ENCODE assay signal across 21 cellular contexts in the genomic region with DNA sequence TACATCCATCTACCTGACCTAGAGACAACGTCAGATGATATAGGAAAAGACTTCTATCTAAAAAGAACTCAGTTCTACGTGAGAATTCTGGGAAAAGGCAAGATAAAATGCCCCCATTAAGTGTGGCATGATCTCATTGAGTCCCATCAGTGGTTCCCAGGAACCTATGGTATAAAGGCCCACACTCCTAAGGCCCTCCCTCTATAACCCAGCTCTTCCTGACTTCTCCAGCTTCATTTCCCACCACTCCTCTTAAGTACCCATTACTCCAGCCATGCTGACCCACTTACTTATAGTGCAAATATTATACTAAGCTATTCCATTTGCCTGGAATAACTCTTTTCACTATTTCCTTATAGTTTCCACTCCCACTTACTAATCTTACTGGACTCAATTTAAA.
DNase-seq lines count a peak whose midpoint lies in the region; ATAC-seq and TF ChIP-seq lines count a peak whose summit lies in the region.
"Had no signal": no experiment of that assay in that cellular context is flagged by ENCODE, and none has a peak within 500 bp of the region (broad histone marks: within the 10 kb centered on the region; RNA-seq: fewer than 3 reads in every experiment).

No MANE protein-coding gene starts in this region.

- H2BK5ac ChIP-seq in mesendoderm (ENCODE audit: low read length) = no peak overlapping the region

- no peak overlapping the region for H3K27ac ChIP-seq in mesendoderm (ENCODE audit: low read depth, low read length)
- H3K27ac ChIP-seq: BLaER1 treated with 17β-estradiol and CSF1 and Interleukin-3, amounts not matched to agents 10 nM and 100 nM; GM23248; HL-60 had no signal

- WGBS in mesendoderm (ENCODE audit: extremely low coverage, insufficient coverage, low lambda C conversion rate) = no CpG with 5 or more reads among the region's 2 CpGs

- H3K27me3 ChIP-seq in mesendoderm (ENCODE audit: insufficient read depth, low read length, poor library complexity) = no peaks in the 10 kb centered on the region
- H3K27me3 ChIP-seq: BLaER1 treated with 17β-estradiol and CSF1 and Interleukin-3, amounts not matched to agents 10 nM and 100 nM; MG63 had no signal

- H3K4me3 ChIP-seq in mesendoderm (ENCODE audit: low read length) = no peak overlapping the region
- H3K4me3 ChIP-seq: BLaER1 treated with 17β-estradiol and CSF1 and Interleukin-3, amounts not matched to agents 10 nM and 100 nM; GM23248; HAP-1; MG63 had no signal

- no peak overlapping the region for H3K23ac ChIP-seq in mesendoderm (ENCODE audit: low read length)

- H4K8ac ChIP-seq in mesendoderm (ENCODE audit: low read depth, low read length) = no peak overlapping the region

- H3K27me3 Mint-ChIP-seq in progenitor cell of endocrine pancreas = no peaks in the 10 kb centered on the region
- H3K27me3 Mint-ChIP-seq: IgD-negative memory B cell had no signal

- ATAC-seq in left lobe of liver = peak; percentile 31

- no peaks in the 10 kb centered on the region for H3K4me1 ChIP-seq in mesendoderm (ENCODE audit: control insufficient read depth, low read depth, low read length)
- H3K4me1 ChIP-seq: BLaER1 treated with 17β-estradiol and CSF1 and Interleukin-3, amounts not matched to agents 10 nM and 100 nM; HAP-1 had no signal

- no peak overlapping the region for H3K4ac ChIP-seq in mesendoderm (ENCODE audit: low read depth, low read length)

- peaks cover 30% of the 10 kb centered on the region for H3K4me1 Mint-ChIP-seq in progenitor cell of endocrine pancreas (ENCODE audit: low read depth)
- H3K4me1 Mint-ChIP-seq: CD8-positive, alpha-beta memory T cell; IgD-negative memory B cell had no signal

- H3K56ac ChIP-seq in mesendoderm (ENCODE audit: low read length) = no peak overlapping the region

- H2AK5ac ChIP-seq in mesendoderm (ENCODE audit: low read length) = no peak overlapping the region

- peak; percentile 58 for DNase-seq in DMS79 treated with DMSO at 0.1 percent for 48 hours (lab: John Stamatoyannopoulos, UW)
- peak; percentile 64 for DNase-seq in NCI-H2029 (lab: John Stamatoyannopoulos, UW)
- DNase-seq in left lobe of liver (ENCODE audit: low spot score) = no peak
- DNase-seq in progenitor cell of endocrine pancreas (ENCODE audit: low spot score, unreplicated experiment) = no peak
- DNase-seq in stimulated activated naive CD4-positive, alpha-beta T cell treated with Interleukin-2 at 50 U/mL for 16 hours (lab: John Stamatoyannopoulos, UW) = no peak
- no peak for DNase-seq in GM19238 (ENCODE audit: insufficient read length, low spot score)
- DNase-seq in mesendoderm = no peak
- DNase-seq: CD8-positive, alpha-beta memory T cell; GDM1; GM23248; Karpas-422; NCI-H2107; NCI-H526 treated with DMSO at 0.1 percent for 48 hours; OCI-M1; Right ventricle myocardium superior; SW 1271 had no signal

- no peak overlapping the region for H3K4me3 Mint-ChIP-seq in progenitor cell of endocrine pancreas (ENCODE audit: low read depth)
- H3K4me3 Mint-ChIP-seq: CD8-positive, alpha-beta memory T cell; IgD-negative memory B cell had no signal

- peaks cover 15% of the 10 kb centered on the region for H3K36me3 Mint-ChIP-seq in progenitor cell of endocrine pancreas (ENCODE audit: insufficient read depth)
- H3K36me3 Mint-ChIP-seq: CD8-positive, alpha-beta memory T cell; IgD-negative memory B cell had no signal

- H3K9ac ChIP-seq in mesendoderm (ENCODE audit: low read length) = no peak overlapping the region
- H3K9ac ChIP-seq: BLaER1 treated with 17β-estradiol and CSF1 and Interleukin-3, amounts not matched to agents 10 nM and 100 nM; GM23248 had no signal

- no peak overlapping the region for H3K4me2 ChIP-seq in mesendoderm (ENCODE audit: low read length)
- H3K4me2 ChIP-seq: BLaER1 treated with 17β-estradiol and CSF1 and Interleukin-3, amounts not matched to agents 10 nM and 100 nM had no signal

- no peak overlapping the region for H4K5ac ChIP-seq in mesendoderm (ENCODE audit: low read length)

- H3K79me1 ChIP-seq in mesendoderm (ENCODE audit: low read length) = peaks cover 5% of the 10 kb centered on the region

- no peak overlapping the region for H2BK120ac ChIP-seq in mesendoderm (ENCODE audit: low read depth, low read length)

- H3K36me3 ChIP-seq in mesendoderm (ENCODE audit: control insufficient read depth, insufficient read depth, low read length) = no peaks in the 10 kb centered on the region
- H3K36me3 ChIP-seq: BLaER1 treated with 17β-estradiol and CSF1 and Interleukin-3, amounts not matched to agents 10 nM and 100 nM; HAP-1; MG63 had no signal

- TF ChIP-seq CTCF in progenitor cell of endocrine pancreas (IDR thresholded peaks at IDR 0.05; ENCODE audit: unreplicated experiment) = no peak

- H3K18ac ChIP-seq in mesendoderm (ENCODE audit: low read length) = no peak overlapping the region

- peaks cover 7% of the 10 kb centered on the region for H3K9me3 Mint-ChIP-seq in progenitor cell of endocrine pancreas (ENCODE audit: low read depth)
- H3K9me3 Mint-ChIP-seq: IgD-negative memory B cell had no signal

- no peak overlapping the region for H2BK15ac ChIP-seq in mesendoderm (replicated peaks; ENCODE audit: low read depth)

- no peaks in the 10 kb centered on the region for H3K79me2 ChIP-seq in mesendoderm (ENCODE audit: control insufficient read depth, insufficient read depth, low read length)

- peak overlapping the region; percentile 54 for H3K27ac Mint-ChIP-seq in progenitor cell of endocrine pancreas
- H3K27ac Mint-ChIP-seq: CD8-positive, alpha-beta memory T cell; IgD-negative memory B cell had no signal

Comparison
In these comparisons a context has a peak if more than half of its experiments do, and no peak if none do; other contexts are left out.
1. DNase-seq: peak in DMS79 treated with DMSO at 0.1 percent for 48 hours (single experiment) and NCI-H2029 (single experiment); none in left lobe of liver (single experiment), progenitor cell of endocrine pancreas (single experiment), stimulated activated naive CD4-positive, alpha-beta T cell treated with Interleukin-2 at 50 U/mL for 16 hours (single experiment), GM19238 (single experiment) and mesendoderm (single experiment).